In genomic region chr3:6857510-6857909, GRCh38 we compare ENCODE assay signal across 27 cellular contexts. TPM values are rescaled to one million over a fixed set of nuclear protein-coding genes. Genes with fewer than 3 reads are reported as not detected.
"Had no signal": no experiment of that assay in that cellular context is flagged by ENCODE, and none has a peak within 500 bp of the region (broad histone marks: within the 10 kb centered on the region; RNA-seq: fewer than 3 reads in every experiment).

No MANE protein-coding gene starts in this region.

- H3K36me3 ChIP-seq: stomach, suprapubic skin, thoracic aorta, thyroid gland, tibial artery, tibial nerve, transverse colon, upper lobe of left lung, upper lobe of right lung, uterus, vagina had no signal

- H3K27me3 ChIP-seq: testis, thyroid gland, uterus, vagina had no signal

- H3K9me3 ChIP-seq: stomach, suprapubic skin, testis, thoracic aorta, thyroid gland, tibial artery, tibial nerve, transverse colon, upper lobe of left lung, upper lobe of right lung, uterus, vagina had no signal

- ATAC-seq: stimulated activated effector memory CD8-positive, alpha-beta T cell treated with anti-CD3 and anti-CD28 coated beads, Interleukin-12 subunit alpha, Interleukin-12 subunit beta, amount 100 ng/mL, for 72 hours; stimulated activated memory B cell treated with anti-CD40 and anti-IgM and Interleukin-4, amounts not matched to agents 10 μg/mL and 1 μg/mL and 100 μg/mL, for 72 hours; stimulated activated naive B cell treated with anti-CD40 and anti-IgM and Interleukin-4, amounts not matched to agents 10 μg/mL and 1 μg/mL and 100 μg/mL, for 72 hours; stimulated activated naive CD8-positive, alpha-beta T cell treated with anti-CD3 and anti-CD28 coated beads, Interleukin-15, amount 100 ng/mL, for 72 hours; stimulated activated naive CD8-positive, alpha-beta T cell treated with anti-CD3 and anti-CD28 coated beads, Interleukin-15, Interleukin-2, amounts not matched to agents 100 U/mL and 50 U/mL, for 24 hours; upper lobe of right lung had no signal

- H3K27ac ChIP-seq: stomach, suprapubic skin, testis, thoracic aorta, thyroid gland, tibial artery, tibial nerve, transverse colon, upper lobe of left lung, upper lobe of right lung, uterus, vagina had no signal

- H3K4me1 ChIP-seq: thyroid gland, upper lobe of right lung, uterus had no signal

- DNase-seq: stimulated activated CD4-positive, alpha-beta T cell treated with anti-CD3 and anti-CD28 coated beads, Interleukin-2, amount 100 ng/mL, for 48 hours; stimulated activated CD4-positive, alpha-beta T cell treated with anti-CD3 and anti-CD28 coated beads, Interleukin-4, amount 100 ng/mL, for 1 hour; stimulated activated CD4-positive, alpha-beta T cell treated with anti-CD3 and anti-CD28 coated beads, Interleukin-4, amount 100 ng/mL, for 24 hours; stimulated activated CD4-positive, alpha-beta T cell treated with anti-CD3 and anti-CD28 coated beads, Interleukin-4, amount 100 ng/mL, for 4 hours; stimulated activated CD8-positive, alpha-beta memory T cell treated with anti-CD3 and anti-CD28 coated beads, Interleukin-4, amount 100 ng/mL, for 48 hours; stimulated activated naive B cell treated with anti-CD40 and anti-IgM and Interleukin-4, amounts not matched to agents 10 μg/mL and 1 μg/mL and 100 μg/mL, for 72 hours; stimulated activated naive CD4-positive, alpha-beta T cell; stimulated activated naive CD4-positive, alpha-beta T cell treated with Interleukin-2 at 50 U/mL for 16 hours; stimulated activated naive CD8-positive, alpha-beta T cell treated with anti-CD3 and anti-CD28 coated beads, Interleukin-15, amount 100 ng/mL, for 72 hours; stimulated activated naive CD8-positive, alpha-beta T cell treated with anti-CD3 and anti-CD28 coated beads, Interleukin-15, Interleukin-2, amounts not matched to agents 100 U/mL and 50 U/mL, for 24 hours; stomach; substantia nigra; testis; thyroid gland; tibial artery; transverse colon; trophoblast cell; upper lobe of left lung; upper lobe of right lung; uterus had no signal

- FAIRE-seq: urothelium cell line had no signal

- H3K4me3 ChIP-seq: stomach, suprapubic skin, testis, thoracic aorta, thyroid gland, tibial artery, tibial nerve, transverse colon, upper lobe of left lung, upper lobe of right lung, uterus, vagina had no signal

RNA-seq across cellular contexts. Expression of gene GRM7, which starts 3.4 kb away (rescaled TPM):
- total RNA-seq: upper lobe of right lung had no signal
